In genomic region chr20:3786665-3787639, GRCh38 we compare ENCODE assay signal across 8 cellular contexts. TPM values are rescaled to one million over a fixed set of nuclear protein-coding genes. Genes with fewer than 3 reads are reported as not detected.
DNase-seq lines count a peak whose midpoint lies in the region; ATAC-seq and TF ChIP-seq lines count a peak whose summit lies in the region.

Gene CENPB (minus strand): TSS chr20:3786740. CDS start chr20:3786483, 257 bp downstream.

- peaks cover 32% of the 10 kb centered on the region for H4K20me1 ChIP-seq in neural progenitor cell (ENCODE audit: low read depth)

- H3K36me3 Mint-ChIP-seq in neural progenitor cell, result peaks cover 9% of the 10 kb centered on the region

- H3K27ac Mint-ChIP-seq in neural progenitor cell, result no peak within 1 kb of the TSS

- DNase-seq in Daoy (ENCODE audit: low read depth), result peak; percentile 93
- DNase-seq in LHCN-M2 (ENCODE audit: low read depth), result peak; percentile 81
- DNase-seq in RWPE2 (ENCODE audit: low spot score), result peak; percentile 78
- DNase-seq in activated gamma-delta T cell treated with Interleukin-2 at 50 U/mL for 16 hours, result peak; percentile 90
- DNase-seq in foreskin keratinocyte, result no peak
- peak; percentile 95 for DNase-seq in neural progenitor cell (ENCODE audit: low spot score)
- peak; percentile 73 for DNase-seq in stromal cell of bone marrow (ENCODE audit: low read depth)

- H3K27me3 ChIP-seq in RWPE2 (ENCODE audit: insufficient read depth, poor library complexity, severe bottlenecking) (no peaks in the 10 kb centered on the region), foreskin keratinocyte (no peaks in the 10 kb centered on the region), neural progenitor cell (peaks cover 48% of the 10 kb centered on the region)

- peaks cover 7% of the 10 kb centered on the region for H3K27me3 Mint-ChIP-seq in neural progenitor cell (ENCODE audit: insufficient read depth, low read depth)

- peaks cover 21% of the 10 kb centered on the region for H3K79me2 ChIP-seq in neural progenitor cell (ENCODE audit: low read depth)

- H3F3A ChIP-seq in neural progenitor cell (ENCODE audit: low read depth), result peaks cover 9% of the 10 kb centered on the region

- H3K9me3 Mint-ChIP-seq in neural progenitor cell, result no peaks in the 10 kb centered on the region

- H3K36me3 ChIP-seq in RWPE2 (ENCODE audit: low read depth), result peaks cover 10% of the 10 kb centered on the region; the same call in 1 of the 2 replicates
- no peaks in the 10 kb centered on the region for H3K36me3 ChIP-seq in neural progenitor cell

- H3K9ac ChIP-seq in neural progenitor cell, result peak within 1 kb of the TSS; percentile 55

- no peaks in the 10 kb centered on the region for H3K9me3 ChIP-seq in RWPE2 (ENCODE audit: severe bottlenecking)
- H3K9me3 ChIP-seq in neural progenitor cell (ENCODE audit: low read depth), result no peaks in the 10 kb centered on the region

- H3K4me3 ChIP-seq in RWPE2 (ENCODE audit: severe bottlenecking) (peak within 1 kb of the TSS; percentile 53), neural progenitor cell (peak within 1 kb of the TSS; percentile 66)

- ATAC-seq in GM21786 (IDR thresholded peaks at IDR 0.05; ENCODE audit: unreplicated experiment), result peak; percentile 69
- peak; percentile 77 for ATAC-seq in RWPE2 (ENCODE audit: low read depth)
- ATAC-seq in foreskin keratinocyte, result peak; percentile 80

- peaks cover 10% of the 10 kb centered on the region for H3K4me1 Mint-ChIP-seq in neural progenitor cell

- H3K4me3 Mint-ChIP-seq in neural progenitor cell, result peak within 1 kb of the TSS; percentile 89

- peaks cover 14% of the 10 kb centered on the region for H3K4me1 ChIP-seq in RWPE2 (ENCODE audit: insufficient read depth, poor library complexity, severe bottlenecking)
- peaks cover 3% of the 10 kb centered on the region for H3K4me1 ChIP-seq in foreskin keratinocyte
- peaks cover 3% of the 10 kb centered on the region for H3K4me1 ChIP-seq in neural progenitor cell

- H2AFZ ChIP-seq in neural progenitor cell (replicated peaks), result no peak within 1 kb of the TSS

- peak within 1 kb of the TSS; percentile 93 for H3K4me2 ChIP-seq in neural progenitor cell

- TF ChIP-seq CTCF in RWPE2 (IDR thresholded peaks at IDR 0.05; ENCODE audit: poor library complexity, severe bottlenecking) (peak; percentile 99), foreskin keratinocyte (conservative IDR thresholded peaks at IDR 0.05) (peak; percentile 91), neural progenitor cell (IDR thresholded peaks at IDR 0.05) (peak; percentile 83)

- H3K27ac ChIP-seq in RWPE2 (ENCODE audit: poor library complexity, severe bottlenecking) (peak within 1 kb of the TSS; percentile 69), foreskin keratinocyte (peak within 1 kb of the TSS; percentile 55), neural progenitor cell (no peak within 1 kb of the TSS)

RNA-seq across cellular contexts. Expression of gene CENPB, which starts in this region (rescaled TPM):
- 91.3 and 94.1 TPM in 2 replicates for total RNA-seq in Daoy (2014; rRNA removed; shearing (Covaris generic))
- total RNA-seq in LHCN-M2 (2014; rRNA removed) (163 and 173 TPM in 2 replicates), foreskin keratinocyte (79.5 and 79.9 TPM in 2 replicates), neural progenitor cell (ENCODE audit: low replicate concordance) (5.0 and 28.9 TPM in 2 replicates)
- polyA plus RNA-seq in LHCN-M2 (2012), result 105 TPM
- polyA plus RNA-seq in foreskin keratinocyte, result 67.2 and 68.9 TPM in 2 replicates

Comparison
In these comparisons a context has a peak if more than half of its experiments do, and no peak if none do; other contexts are left out.
1. DNase-seq: peak in Daoy (single experiment), LHCN-M2 (single experiment), RWPE2 (single experiment), activated gamma-delta T cell treated with Interleukin-2 at 50 U/mL for 16 hours (single experiment), neural progenitor cell (single experiment) and stromal cell of bone marrow (single experiment); none in foreskin keratinocyte (0 of 2).
2. Peak in every context shown above with its lines, with median percentiles within 50 percentile points of each other: ATAC-seq and CTCF ChIP-seq.